Comparison of ENCODE assay signal across 8 cellular contexts in genomic region chr6:75600694-75601265, GRCh38. TPM values are rescaled to one million over a fixed set of nuclear protein-coding genes. Genes with fewer than 3 reads are reported as not detected.
A peak's percentile ranks its signal among the peaks of the same experiment; 100 is the strongest.
DNase-seq lines count a peak whose midpoint lies in the region; ATAC-seq and TF ChIP-seq lines count a peak whose summit lies in the region.

No MANE protein-coding gene starts in this region.

- POLR2A ChIA-PET in A673 (lab: Charles Lee; ENCODE audit: low non-redundant PET): interaction anchor here (0.6 to 0.7 kb wide), 2 partner anchors 62 to 317 kb away, joined by 3 to 4 read pairs; no protein-coding TSS in a partner anchor
- POLR2A ChIA-PET in HEK293T (lab: Yijun Ruan, JAX): interaction anchor here (1.3 kb wide), 1 partner anchor 318 kb away, joined by 4 read pairs; no protein-coding TSS in a partner anchor

- H3K4me3 ChIP-seq in A673 (ENCODE audit: low read depth, low read length, poor library complexity, severe bottlenecking): peak overlapping the region; percentile 90
- peak overlapping the region in 2 of 4 donors; percentile 86 to 99 for H3K4me3 ChIP-seq in adrenal gland
- peak overlapping the region; percentile 86 for H3K4me3 ChIP-seq in mesodermal cell (ENCODE audit: extremely low read depth, insufficient read depth, low read length, poor library complexity, severe bottlenecking)

- H3K4me1 ChIP-seq in A673 (ENCODE audit: insufficient read depth, low read length, poor library complexity, severe bottlenecking) (peaks cover 11% of the 10 kb centered on the region), adrenal gland (replicated peaks in 1 of 2) (peaks cover 5 to 15% of the 10 kb centered on the region in 2 donors), mesodermal cell (ENCODE audit: control insufficient read depth, insufficient read depth, low read length, poor library complexity, severe bottlenecking) (peaks cover 5% of the 10 kb centered on the region)

- intact Hi-C loops in A673 (cut with micrococcal nuclease; ENCODE audit: unreplicated experiment) (no loop called here), adrenal gland (cut with DNase I) (no loop called here)

- TF ChIP-seq POLR2A in adrenal gland (IDR thresholded peaks at IDR 0.05): no peak

- H3K27me3 ChIP-seq in A673 (replicated peaks; ENCODE audit: insufficient read depth, low read depth, low read length, poor library complexity) (no peaks in the 10 kb centered on the region), adrenal gland (no peaks in the 10 kb centered on the region)

- WGBS in adrenal gland, 4 donors: 58 to 67% (median 64%) methylated on average over 11 of the region's 11 CpGs
- WGBS in mesodermal cell (ENCODE audit: insufficient coverage in 2 of 2), 2 experiments: 91% methylated on average over 8 of the region's 11 CpGs

- ATAC-seq in HG02571 (IDR thresholded peaks at IDR 0.05; ENCODE audit: unreplicated experiment): no peak
- no peak for ATAC-seq in GM18861 (IDR thresholded peaks at IDR 0.05; ENCODE audit: unreplicated experiment)

- DNase-seq in A673 (ENCODE audit: low spot score): peak; percentile 19
- no peak for DNase-seq in HEK293T (ENCODE audit: extremely low spot score)
- DNase-seq in adrenal gland: no peak
- no peak for DNase-seq in NCI-H2029 treated with DMSO at 0.1 percent for 48 hours (lab: John Stamatoyannopoulos, UW)
- DNase-seq in UCSD-AML1 (lab: John Stamatoyannopoulos, UW; ENCODE audit: unreplicated experiment): no peak

- TF ChIP-seq CTCF in A673 (conservative IDR thresholded peaks at IDR 0.05; ENCODE audit: low read depth, low read length) (no peak), adrenal gland (IDR thresholded peaks at IDR 0.05) (no peak)

- no TSS peak for BruUV-seq in A673 (replicated peaks; lab: Mats Ljungman, UMichigan)

- peak overlapping the region; percentile 100 for H3K27ac ChIP-seq in A673 (ENCODE audit: low read depth, low read length, poor library complexity, severe bottlenecking)
- H3K27ac ChIP-seq in adrenal gland: peak overlapping the region in 3 of 5 donors; percentile 43 to 98 (median 96)
- H3K27ac ChIP-seq in mesodermal cell (ENCODE audit: low read depth, low read length, severe bottlenecking): peak overlapping the region; percentile 43

- H3K36me3 ChIP-seq in A673 (ENCODE audit: insufficient read depth, low read length, poor library complexity, severe bottlenecking) (no peaks in the 10 kb centered on the region), adrenal gland (replicated peaks in 1 of 2) (no peaks in the 10 kb centered on the region), mesodermal cell (ENCODE audit: control insufficient read depth, insufficient read depth, low read length) (no peaks in the 10 kb centered on the region)

- H3K9me3 ChIP-seq in A673 (ENCODE audit: low read depth, low read length, poor library complexity, severe bottlenecking) (no peaks in the 10 kb centered on the region), adrenal gland (replicated peaks in 1 of 3) (no peaks in the 10 kb centered on the region), mesodermal cell (ENCODE audit: control insufficient read depth, low read length) (no peaks in the 10 kb centered on the region)

- CTCF ChIA-PET in A673 (lab: Charles Lee) (no interaction called here), HEK293T (lab: Yijun Ruan, JAX) (no interaction called here)

TF ChIP-seq in HEK293T, 16 proteins besides CTCF, POLR2A, EP300 and RAD21:
- no peak for TF ChIP-seq LEF1 (IDR thresholded peaks at IDR 0.05; ENCODE audit: borderline replicate concordance)
- TF ChIP-seq, protein P1, sequence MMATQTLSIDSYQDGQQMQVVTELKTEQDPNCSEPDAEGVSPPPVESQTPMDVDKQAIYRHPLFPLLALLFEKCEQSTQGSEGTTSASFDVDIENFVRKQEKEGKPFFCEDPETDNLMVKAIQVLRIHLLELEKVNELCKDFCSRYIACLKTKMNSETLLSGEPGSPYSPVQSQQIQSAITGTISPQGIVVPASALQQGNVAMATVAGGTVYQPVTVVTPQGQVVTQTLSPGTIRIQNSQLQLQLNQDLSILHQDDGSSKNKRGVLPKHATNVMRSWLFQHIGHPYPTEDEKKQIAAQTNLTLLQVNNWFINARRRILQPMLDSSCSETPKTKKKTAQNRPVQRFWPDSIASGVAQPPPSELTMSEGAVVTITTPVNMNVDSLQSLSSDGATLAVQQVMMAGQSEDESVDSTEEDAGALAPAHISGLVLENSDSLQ (IDR thresholded peaks at IDR 0.05): peak; percentile 51; the same call in 1 of the 2 replicates

RNA-seq across cellular contexts. Expression of gene SENP6, which starts 0.9 kb away (rescaled TPM):
- total RNA-seq in A673 (2021): 92.7 and 103 TPM in 2 replicates
- total RNA-seq in adrenal gland: 10 to 100 TPM; 47.6 to 98.5 (median 76.6) TPM
- polyA plus RNA-seq in adrenal gland: 10 to 100 TPM; 43.0 to 83.0 (median 52.5) TPM
- 73.6 TPM for polyA plus RNA-seq in mesodermal cell (2013, experiment 1 of 2)
- polyA plus RNA-seq in mesodermal cell (2013, experiment 2 of 2): 101 TPM

Comparison
In these comparisons a context has a peak if more than half of its experiments do, and no peak if none do; other contexts are left out.
1. H3K27ac ChIP-seq: peak in every context shown above with its lines; median percentile 100 in A673; 96 in adrenal gland; 43 in mesodermal cell.